ENCODE assay signal across 9 cellular contexts in the genomic region with DNA sequence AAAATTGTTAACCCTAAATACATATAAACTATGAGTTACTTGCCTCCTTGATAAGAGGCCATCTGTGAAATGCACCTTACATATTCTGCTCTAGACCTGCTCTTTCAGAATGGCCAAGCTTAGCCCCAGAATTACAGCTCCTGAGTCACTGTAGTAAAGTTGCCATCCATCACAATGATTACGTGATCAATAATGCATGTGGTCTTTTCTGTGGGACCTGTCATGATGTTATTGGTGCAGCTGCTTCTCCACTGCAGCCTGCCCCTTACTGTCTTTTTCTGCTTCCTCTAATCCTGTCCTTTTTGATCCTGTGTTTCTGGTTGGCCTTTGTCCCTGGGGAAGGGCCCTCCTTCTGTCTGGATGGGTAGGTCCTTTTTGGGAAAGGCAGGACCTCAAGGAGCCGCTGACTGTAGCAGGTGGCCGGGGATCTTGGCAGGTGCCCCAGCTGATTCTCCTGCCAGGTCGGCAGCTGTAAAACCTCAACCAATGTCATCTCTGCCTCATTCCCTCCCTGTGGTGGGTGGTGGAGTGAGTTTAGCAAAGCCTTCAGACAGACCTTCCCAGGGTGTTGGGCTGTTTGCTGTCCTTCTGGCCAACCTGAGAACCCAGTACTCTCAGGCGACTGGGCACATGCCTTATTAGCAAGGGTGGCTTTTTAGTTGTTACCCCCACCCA.
A peak's percentile ranks its signal among the peaks of the same experiment; 100 is the strongest.
DNase-seq lines count a peak whose midpoint lies in the region; ATAC-seq and TF ChIP-seq lines count a peak whose summit lies in the region.
"Had no signal": no experiment of that assay in that cellular context is flagged by ENCODE, and none has a peak within 500 bp of the region (broad histone marks: within the 10 kb centered on the region; RNA-seq: fewer than 3 reads in every experiment).

No MANE protein-coding gene starts in this region.

- POLR2A ChIA-PET in RWPE1 (lab: Yijun Ruan, JAX; ENCODE audit: low non-redundant PET) = no interaction called here

- H3K9me3 ChIP-seq in stomach smooth muscle (ENCODE audit: control insufficient read depth in 2 of 2, low read length in 2 of 2) = no peaks in the 10 kb centered on the region
- H3K9me3 ChIP-seq: A549 had no signal

- H3K27ac ChIP-seq in RWPE1 = peak overlapping the region; percentile 62
- peak overlapping the region; percentile 19 for H3K27ac ChIP-seq in stomach smooth muscle (ENCODE audit: low read length)

- DNase-seq in NCI-H2081 (lab: John Stamatoyannopoulos, UW) (peak; percentile 34 to 78), NCI-H2081 treated with DMSO at 0.1 percent for 48 hours (lab: John Stamatoyannopoulos, UW) (no peak), RWPE1 (ENCODE audit: low spot score) (no peak), Right ventricle myocardium superior (peak; percentile 79), iPS-NIHi7 (ENCODE audit: extremely low spot score) (no peak), RKO (ENCODE audit: low spot score) (no peak), HCEC 1CT (no peak)

- peaks cover 0 to 8% of the 10 kb centered on the region in 2 donors for H3K36me3 ChIP-seq in stomach smooth muscle (ENCODE audit: control insufficient read depth in 2 of 2, insufficient read depth in 2 of 2, low read length in 2 of 2)

- H3K4me1 ChIP-seq in stomach smooth muscle (ENCODE audit: control insufficient read depth, insufficient read depth, low read length) = peaks cover 62% of the 10 kb centered on the region

- TF ChIP-seq CTCF in RWPE1 (conservative IDR thresholded peaks at IDR 0.05; ENCODE audit: low read depth) = no peak

- no peaks in the 10 kb centered on the region for H3K27me3 ChIP-seq in stomach smooth muscle (ENCODE audit: control insufficient read depth in 1 of 2, insufficient read depth in 2 of 2, low read length in 2 of 2)

- peak; percentile 58 for ATAC-seq in Right ventricle myocardium superior (ENCODE audit: poor library complexity)

- H3K4me3 ChIP-seq in stomach smooth muscle (ENCODE audit: low read length in 2 of 2) = peak overlapping the region in 1 of 2 donors; percentile 3
- H3K4me3 ChIP-seq: A549 had no signal

- H3K9ac ChIP-seq in stomach smooth muscle (ENCODE audit: low read length in 2 of 2) = no peak overlapping the region

- CTCF ChIA-PET in RWPE1 (lab: Yijun Ruan, JAX) = no interaction called here

- intact Hi-C loops in Right ventricle myocardium superior (cut with DNase I) = no loop called here

Comparison
In these comparisons a context has a peak if more than half of its experiments do, and no peak if none do; other contexts are left out.
1. DNase-seq: peak in NCI-H2081 (2 of 2) and Right ventricle myocardium superior (single experiment); none in NCI-H2081 treated with DMSO at 0.1 percent for 48 hours (single experiment), RWPE1 (single experiment), iPS-NIHi7 (single experiment), RKO (single experiment) and HCEC 1CT (single experiment).